9 cellular contexts compared by ENCODE assay signal in genomic region chr22:25774575-25775026, GRCh38. TPM values are rescaled to one million over a fixed set of nuclear protein-coding genes. Genes with fewer than 3 reads are reported as not detected.
DNase-seq lines count a peak whose midpoint lies in the region; ATAC-seq, FAIRE-seq and TF ChIP-seq lines count a peak whose summit lies in the region.
"Had no signal": no experiment of that assay in that cellular context is flagged by ENCODE, and none has a peak within 500 bp of the region (broad histone marks: within the 10 kb centered on the region; RNA-seq: fewer than 3 reads in every experiment).

No MANE protein-coding gene starts in this region.

- CTCF ChIA-PET in HepG2 (lab: Yijun Ruan, JAX; ENCODE audit: low intra/inter-chr PET ratio, low total read pairs) = interaction anchor here (1.9 to 3.0 kb wide), 2 partner anchors 312 to 556 kb away, joined by 13 to 32 read pairs; no protein-coding TSS in a partner anchor

- H3K27me3 Mint-ChIP-seq in activated naive CD8-positive, alpha-beta T cell treated with anti-CD3 and anti-CD28 coated beads for 36 hours = peaks cover 6% of the 10 kb centered on the region
- peaks cover 22% of the 10 kb centered on the region for H3K27me3 Mint-ChIP-seq in stimulated activated memory B cell treated with anti-CD40 and anti-IgM and Interleukin-4, amounts not matched to agents 10 μg/mL and 1 μg/mL and 100 μg/mL, for 72 hours

- intact Hi-C loops in HepG2 (cut with micrococcal nuclease; ENCODE audit: unreplicated experiment) (loop anchor here (5.0 kb wide), 2 partner anchors 72 to 232 kb away; no protein-coding TSS in a partner anchor), thyroid gland (cut with DNase I) (loop anchor here (10.0 kb wide), 1 partner anchor 540 kb away; no protein-coding TSS in a partner anchor)

- in situ Hi-C loops in HepG2 (cut with HindIII; ENCODE audit: extremely low pct_ligation_motif_present, low pct_unique_long_range_greater_than_20kb) = loop anchor here (5.0 kb wide), 2 partner anchors 312 to 558 kb away; no protein-coding TSS in a partner anchor

- H3K27me3 ChIP-seq in H7 (ENCODE audit: control insufficient read depth, insufficient read depth, low read length) (no peaks in the 10 kb centered on the region; the same call in 1 of the 2 replicates), HepG2 (ENCODE audit: control insufficient read depth in 1 of 2, insufficient read depth in 2 of 2, low read length in 2 of 2) (peaks cover 2 to 18% of the 10 kb centered on the region in 2 experiments; a peak in 3 of 5 replicates), thyroid gland (no peaks in the 10 kb centered on the region)

- BruUV-seq in HepG2 (replicated peaks; lab: Mats Ljungman, UMichigan) = no TSS peak

- H3K4me3 ChIP-seq in H7 (ENCODE audit: insufficient read depth, low read depth, low read length) (no peak overlapping the region), HepG2 (replicated peaks in 1 of 3; ENCODE audit: insufficient read depth in 1 of 3, low read depth in 2 of 3, low read length in 3 of 3) (no peak overlapping the region), thyroid gland (replicated peaks in 1 of 3) (no peak overlapping the region)

- no peaks in the 10 kb centered on the region for H3K9me3 Mint-ChIP-seq in activated naive CD8-positive, alpha-beta T cell treated with anti-CD3 and anti-CD28 coated beads for 36 hours
- H3K9me3 Mint-ChIP-seq in stimulated activated memory B cell treated with anti-CD40 and anti-IgM and Interleukin-4, amounts not matched to agents 10 μg/mL and 1 μg/mL and 100 μg/mL, for 72 hours = no peaks in the 10 kb centered on the region

- H2AFZ ChIP-seq in HepG2 (ENCODE audit: low read length) = no peak overlapping the region

- TF ChIP-seq EP300 in HepG2 (IDR thresholded peaks at IDR 0.05; ENCODE audit: low read depth in 2 of 2, low read length in 2 of 2) (no peak), HepG2 (CRISPR knock-in tag; IDR thresholded peaks at IDR 0.05; ENCODE audit: borderline replicate concordance) (no peak)

- peak; percentile 60 for TF ChIP-seq RAD21 in HepG2 (CRISPR knock-in tag; IDR thresholded peaks at IDR 0.05)

- POLR2A ChIA-PET in HepG2 (lab: Yijun Ruan, JAX) = no interaction called here

- no peak overlapping the region for H3K4me3 Mint-ChIP-seq in activated naive CD8-positive, alpha-beta T cell treated with anti-CD3 and anti-CD28 coated beads for 36 hours
- no peak overlapping the region for H3K4me3 Mint-ChIP-seq in stimulated activated memory B cell treated with anti-CD40 and anti-IgM and Interleukin-4, amounts not matched to agents 10 μg/mL and 1 μg/mL and 100 μg/mL, for 72 hours

- FAIRE-seq in HepG2 (lab: Jason Lieb, UNC) = no peak
- FAIRE-seq: TTC549 had no signal

- H3K4me1 Mint-ChIP-seq in activated naive CD8-positive, alpha-beta T cell treated with anti-CD3 and anti-CD28 coated beads for 36 hours = peaks cover 10% of the 10 kb centered on the region
- H3K4me1 Mint-ChIP-seq in stimulated activated memory B cell treated with anti-CD40 and anti-IgM and Interleukin-4, amounts not matched to agents 10 μg/mL and 1 μg/mL and 100 μg/mL, for 72 hours = peaks cover 8% of the 10 kb centered on the region

- no peak overlapping the region for H3K27ac Mint-ChIP-seq in activated naive CD8-positive, alpha-beta T cell treated with anti-CD3 and anti-CD28 coated beads for 36 hours
- H3K27ac Mint-ChIP-seq in stimulated activated memory B cell treated with anti-CD40 and anti-IgM and Interleukin-4, amounts not matched to agents 10 μg/mL and 1 μg/mL and 100 μg/mL, for 72 hours = no peak overlapping the region

- H3K36me3 ChIP-seq in H7 (replicated peaks; ENCODE audit: control insufficient read depth, insufficient read depth, low read length) (no peaks in the 10 kb centered on the region), HepG2 (replicated peaks in 1 of 2; ENCODE audit: control insufficient read depth in 1 of 2, insufficient read depth in 2 of 2, low read length in 2 of 2) (no peaks in the 10 kb centered on the region), thyroid gland (no peaks in the 10 kb centered on the region)

- TF ChIP-seq POLR2A in HepG2 (IDR thresholded peaks at IDR 0.05; ENCODE audit: insufficient read depth in 1 of 2, low read depth in 2 of 2, low read length in 2 of 2) (no peak), thyroid gland (IDR thresholded peaks at IDR 0.05) (no peak)

- no peaks in the 10 kb centered on the region for H3K79me2 ChIP-seq in HepG2 (ENCODE audit: insufficient read depth, low read length)

- H3K9ac ChIP-seq in HepG2 (ENCODE audit: insufficient read depth, low read depth, low read length) = no peak overlapping the region

- TF ChIP-seq CTCF in HepG2 (CRISPR knock-in tag; IDR thresholded peaks at IDR 0.05) = peak; percentile 91
- TF ChIP-seq CTCF in thyroid gland (IDR thresholded peaks at IDR 0.05) = peak in 1 of 6 experiments; percentile 7

- no peaks in the 10 kb centered on the region for H4K20me1 ChIP-seq in HepG2 (ENCODE audit: insufficient read depth, low read length)

- H3K4me2 ChIP-seq in HepG2 (ENCODE audit: low read depth, low read length) = no peak overlapping the region

- DNase-seq in COLO668 (lab: John Stamatoyannopoulos, UW; ENCODE audit: unreplicated experiment) (peak; percentile 26), H7 (peak; percentile 89), HepG2 (ENCODE audit: low spot score) (no peak), thyroid gland (no peak), NCI-H774 (lab: John Stamatoyannopoulos, UW) (no peak)
- DNase-seq in activated naive CD8-positive, alpha-beta T cell treated with anti-CD3 and anti-CD28 coated beads for 36 hours = peak; percentile 12
- no peak for DNase-seq in activated CD4-positive, CD25-positive, alpha-beta regulatory T cell (lab: John Stamatoyannopoulos, UW)

- peak; percentile 77 for ATAC-seq in HepG2
- ATAC-seq in stimulated activated memory B cell treated with anti-CD40 and anti-IgM and Interleukin-4, amounts not matched to agents 10 μg/mL and 1 μg/mL and 100 μg/mL, for 72 hours = no peak

- H3K4me1 ChIP-seq in HepG2 (ENCODE audit: insufficient read depth, low read length) = 0 out of 2 replicates have a peak, but pooled peaks cover 6% of the 10 kb centered on the region
- no peaks in the 10 kb centered on the region for H3K4me1 ChIP-seq in thyroid gland

- H3K27ac ChIP-seq in HepG2 (ENCODE audit: extremely low read length, insufficient read depth, low read length) = no peak overlapping the region
- no peak overlapping the region for H3K27ac ChIP-seq in thyroid gland

- peaks cover 4% of the 10 kb centered on the region for H3K36me3 Mint-ChIP-seq in activated naive CD8-positive, alpha-beta T cell treated with anti-CD3 and anti-CD28 coated beads for 36 hours
- H3K36me3 Mint-ChIP-seq in stimulated activated memory B cell treated with anti-CD40 and anti-IgM and Interleukin-4, amounts not matched to agents 10 μg/mL and 1 μg/mL and 100 μg/mL, for 72 hours = no peaks in the 10 kb centered on the region

- H3K9me3 ChIP-seq in HepG2 (ENCODE audit: low read length) (no peaks in the 10 kb centered on the region), thyroid gland (no peaks in the 10 kb centered on the region)

- WGBS in HepG2 (ENCODE audit: low lambda C conversion rate) = 0% methylated on average over 2 of the region's 12 CpGs
- WGBS in thyroid gland, 2 donors = 44 to 74% methylated on average over 6 to 10 of the region's 12 CpGs

TF ChIP-seq in HepG2, 621 proteins besides CTCF, POLR2A, EP300 and RAD21 (continues in another document):
- TF ChIP-seq TBP (CRISPR knock-in tag; IDR thresholded peaks at IDR 0.05) (no peak), THYN1 (CRISPR knock-in tag; IDR thresholded peaks at IDR 0.05; ENCODE audit: borderline replicate concordance, low read depth) (no peak)
- TF ChIP-seq, protein P1, sequence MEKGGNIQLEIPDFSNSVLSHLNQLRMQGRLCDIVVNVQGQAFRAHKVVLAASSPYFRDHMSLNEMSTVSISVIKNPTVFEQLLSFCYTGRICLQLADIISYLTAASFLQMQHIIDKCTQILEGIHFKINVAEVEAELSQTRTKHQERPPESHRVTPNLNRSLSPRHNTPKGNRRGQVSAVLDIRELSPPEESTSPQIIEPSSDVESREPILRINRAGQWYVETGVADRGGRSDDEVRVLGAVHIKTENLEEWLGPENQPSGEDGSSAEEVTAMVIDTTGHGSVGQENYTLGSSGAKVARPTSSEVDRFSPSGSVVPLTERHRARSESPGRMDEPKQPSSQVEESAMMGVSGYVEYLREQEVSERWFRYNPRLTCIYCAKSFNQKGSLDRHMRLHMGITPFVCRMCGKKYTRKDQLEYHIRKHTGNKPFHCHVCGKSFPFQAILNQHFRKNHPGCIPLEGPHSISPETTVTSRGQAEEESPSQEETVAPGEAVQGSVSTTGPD (CRISPR knock-in tag; IDR thresholded peaks at IDR 0.05) = no peak

RNA-seq across cellular contexts. Expression of gene MYO18B, which starts 32.6 kb away (rescaled TPM):
- total RNA-seq in H7 (2014; rRNA removed; shearing (Covaris generic)) = 0.03 and 0.48 TPM in 2 replicates
- total RNA-seq in activated naive CD8-positive, alpha-beta T cell treated with anti-CD3 and anti-CD28 coated beads for 36 hours = 1 to 10 TPM; 1.6 to 2.1 TPM
- total RNA-seq in HepG2 (2016; rRNA removed; fragmentation: Illumina TruSeq; extraction: Trizol) (0.04 TPM in 1 of 2 replicates, not detected in the other), thyroid gland (under 1 TPM in 1 of 4 donors, not detected in 3; 0.33 TPM)
- total RNA-seq in HepG2 (2016; cell fraction: cytosol; rRNA removed; fragmentation: Illumina TruSeq; extraction: Trizol; ENCODE audit: low read depth) = not detected in 2 replicates
- total RNA-seq in HepG2 (2016; cell fraction: insoluble cytoplasmic fraction; rRNA removed; fragmentation: Illumina TruSeq; extraction: Trizol) = 0.04 TPM in 1 of 2 replicates, not detected in the other
- 0.17 TPM in 1 of 2 replicates, not detected in the other for total RNA-seq in HepG2 (2016; cell fraction: membrane; rRNA removed; fragmentation: Illumina TruSeq; extraction: Trizol)
- total RNA-seq in HepG2 (2016; cell fraction: nucleus; rRNA removed; fragmentation: Illumina TruSeq; extraction: Trizol) = 0.06 TPM in 1 of 2 replicates, not detected in the other
- polyA plus RNA-seq in HepG2 (2011; rRNA removed) = 0.01 and 0.22 TPM in 2 replicates
- polyA plus RNA-seq in HepG2 (2011; cell fraction: cytosol; rRNA removed) = 0.01 and 0.06 TPM in 2 replicates
- polyA plus RNA-seq in HepG2 (2011; cell fraction: nucleus; rRNA removed) = 0.32 and 0.33 TPM in 2 replicates
- 0.07 and 0.23 TPM in 2 replicates for polyA plus RNA-seq in HepG2 (2012)
- polyA plus RNA-seq in HepG2 (2016; cell fraction: cytosol; fragmentation: Illumina TruSeq; extraction: Trizol; ENCODE audit: low read depth) = not detected in 2 replicates
- 0.03 TPM in 1 of 2 replicates, not detected in the other for polyA plus RNA-seq in HepG2 (2016; cell fraction: insoluble cytoplasmic fraction; fragmentation: Illumina TruSeq; extraction: Trizol; ENCODE audit: low read depth)
- not detected in 2 replicates for polyA plus RNA-seq in HepG2 (2016; cell fraction: membrane; fragmentation: Illumina TruSeq; extraction: Trizol; ENCODE audit: low read depth)
- polyA plus RNA-seq in HepG2 (2016; cell fraction: nucleus; fragmentation: Illumina TruSeq; extraction: Trizol; ENCODE audit: insufficient read depth, low read depth) = not detected in 2 replicates
- 0.05 and 0.08 TPM in 2 replicates for polyA minus RNA-seq in HepG2 (2011; rRNA and poly(A)+ RNA removed; ENCODE audit: low replicate concordance)
- not detected in 2 replicates for polyA minus RNA-seq in HepG2 (2011; cell fraction: cytosol; rRNA and poly(A)+ RNA removed)
- polyA minus RNA-seq in HepG2 (2011; cell fraction: nucleus; rRNA and poly(A)+ RNA removed) = 0.13 and 0.99 TPM in 2 replicates

Comparison
In these comparisons a context has a peak if more than half of its experiments do, and no peak if none do; other contexts are left out.
1. DNase-seq: peak in COLO668 (single experiment), H7 (single experiment) and activated naive CD8-positive, alpha-beta T cell treated with anti-CD3 and anti-CD28 coated beads for 36 hours (single experiment); none in HepG2 (single experiment), activated CD4-positive, CD25-positive, alpha-beta regulatory T cell (0 of 4), thyroid gland (0 of 2) and NCI-H774 (single experiment).